In the genomic region with DNA sequence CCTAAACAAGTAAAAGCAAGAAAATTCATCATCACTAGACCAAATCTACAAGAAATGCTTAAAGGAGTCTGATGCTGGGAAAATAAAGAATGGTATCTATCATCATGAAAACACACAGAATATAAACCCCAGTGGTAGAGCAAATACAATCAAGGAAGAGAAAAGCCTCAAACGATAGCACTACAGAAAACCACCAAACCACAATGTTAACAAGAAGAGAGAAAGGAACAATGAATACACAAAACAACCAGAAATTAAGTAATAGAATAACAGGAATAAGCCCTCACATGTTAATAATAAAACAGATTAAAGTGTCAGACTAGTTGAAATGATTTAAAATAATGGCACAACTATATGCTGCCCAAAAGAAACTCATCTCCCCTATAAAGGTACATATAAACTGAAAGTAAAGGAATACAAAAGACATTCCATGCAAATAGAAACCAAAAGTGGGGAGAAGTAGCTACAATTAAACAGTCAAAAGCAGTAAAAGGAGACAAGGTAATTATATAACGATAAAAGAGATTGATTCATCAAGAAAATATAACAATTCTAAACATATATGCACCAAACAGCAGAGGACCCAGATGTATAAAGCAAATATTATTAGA, we compare ENCODE assay signal across 9 cellular contexts.
DNase-seq lines count a peak whose midpoint lies in the region; ATAC-seq and TF ChIP-seq lines count a peak whose summit lies in the region.
"Had no signal": no experiment of that assay in that cellular context is flagged by ENCODE, and none has a peak within 500 bp of the region (broad histone marks: within the 10 kb centered on the region; RNA-seq: fewer than 3 reads in every experiment).

No MANE protein-coding gene starts in this region.

- in situ Hi-C loops in G401 (cut with HindIII; ENCODE audit: low sequenced_read_pairs), result no loop called here

- no peak for TF ChIP-seq CTCF in suprapubic skin (IDR thresholded peaks at IDR 0.05)

- no peak overlapping the region for H3K4me3 ChIP-seq in suprapubic skin
- H3K4me3 ChIP-seq: vagina had no signal

- DNase-seq in GF-D8 (lab: John Stamatoyannopoulos, UW), result peak; percentile 23
- DNase-seq in NCI-H2029 (lab: John Stamatoyannopoulos, UW), result peak; percentile 7
- peak; percentile 34 for DNase-seq in glomerular visceral epithelial cell (ENCODE audit: extremely low spot score)
- no peak for DNase-seq in suprapubic skin (ENCODE audit: low spot score in 2 of 2)
- no peak for DNase-seq in NCI-H1694 treated with DMSO at 0.1 percent for 48 hours (lab: John Stamatoyannopoulos, UW)
- no peak for DNase-seq in G401 (ENCODE audit: low spot score)
- no peak for DNase-seq in HuH-7 (ENCODE audit: low spot score)

- H3K4me1 ChIP-seq in suprapubic skin, result peaks cover 10% of the 10 kb centered on the region
- H3K4me1 ChIP-seq: vagina had no signal

- ATAC-seq in GM21447 (IDR thresholded peaks at IDR 0.05; ENCODE audit: unreplicated experiment), result peak; percentile 68

- H3K9me3 ChIP-seq in suprapubic skin, result no peaks in the 10 kb centered on the region
- H3K9me3 ChIP-seq: vagina had no signal

- TF ChIP-seq EP300 in suprapubic skin (IDR thresholded peaks at IDR 0.05), result no peak

- no peaks in the 10 kb centered on the region for H3K36me3 ChIP-seq in suprapubic skin
- H3K36me3 ChIP-seq: vagina had no signal

- TF ChIP-seq POLR2A in suprapubic skin (IDR thresholded peaks at IDR 0.05), result no peak

- no peaks in the 10 kb centered on the region for H3K27me3 ChIP-seq in suprapubic skin
- H3K27me3 ChIP-seq: vagina had no signal

- no peak overlapping the region for H3K27ac ChIP-seq in suprapubic skin
- H3K27ac ChIP-seq: vagina had no signal

- 63% methylated on average over 2 of the region's 2 CpGs for WGBS in suprapubic skin

Comparison
In these comparisons a context has a peak if more than half of its experiments do, and no peak if none do; other contexts are left out.
1. DNase-seq: peak in GF-D8 (single experiment), NCI-H2029 (single experiment) and glomerular visceral epithelial cell (single experiment); none in suprapubic skin (0 of 2), NCI-H1694 treated with DMSO at 0.1 percent for 48 hours (single experiment), G401 (single experiment) and HuH-7 (single experiment).